ENCODE assay signal across 21 cellular contexts in the genomic region with DNA sequence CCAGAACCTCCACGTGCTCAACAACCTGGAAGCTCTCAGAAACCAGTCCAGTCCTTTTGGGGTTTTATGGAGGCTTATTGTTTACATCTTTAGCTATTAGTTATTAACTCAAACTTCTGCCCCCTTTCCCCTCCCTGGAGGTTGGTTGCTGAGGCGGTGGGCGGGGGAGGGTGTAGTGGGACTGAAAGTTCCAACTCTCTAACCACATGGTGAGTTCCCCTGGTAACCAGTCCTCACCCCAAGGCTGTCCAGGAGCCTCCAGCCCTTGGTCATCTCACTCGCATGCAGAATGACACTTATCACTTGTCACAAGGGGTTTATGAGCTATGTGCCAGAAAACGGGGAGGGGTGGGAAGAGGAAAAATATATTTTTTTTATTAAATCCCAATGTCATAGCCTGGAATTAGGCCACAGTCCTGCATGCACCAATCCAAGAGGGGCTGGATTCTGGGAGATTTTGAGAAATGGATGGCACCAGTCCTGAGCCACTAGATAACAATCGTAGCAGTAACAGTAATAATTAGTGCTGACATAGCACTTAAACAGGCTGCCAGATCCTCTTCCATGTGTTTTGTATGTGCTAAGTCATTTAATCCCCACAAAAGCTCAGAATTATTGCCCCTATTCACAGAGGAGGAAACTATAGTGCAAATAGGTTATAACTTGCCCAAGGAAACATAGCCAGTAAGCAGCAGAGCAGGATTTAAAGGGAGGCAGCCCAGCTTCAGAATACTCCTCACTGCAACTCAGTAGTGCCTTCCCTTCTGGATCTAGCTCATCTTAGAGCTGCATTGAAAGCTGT.
"Had no signal": no experiment of that assay in that cellular context is flagged by ENCODE, and none has a peak within 500 bp of the region (broad histone marks: within the 10 kb centered on the region; RNA-seq: fewer than 3 reads in every experiment).

No MANE protein-coding gene starts in this region.

- H3K27ac ChIP-seq: epithelial cell of prostate, thoracic aorta, VCaP had no signal

- FAIRE-seq: kidney had no signal

- H3K4me3 ChIP-seq: coronary artery, lung, thoracic aorta had no signal

- H3K36me3 ChIP-seq: thoracic aorta had no signal

- ATAC-seq: activated CD4-positive, CD25-positive, alpha-beta regulatory T cell treated with anti-CD3 and anti-CD28 coated beads, Interleukin-2, amount 50 U/mL, for 24 hours; activated CD8-positive, alpha-beta memory T cell treated with anti-CD3 and anti-CD28 coated beads, Interleukin-2, amount 10 ng/mL, durations not matched to agents 7 days and 5 days; activated CD8-positive, alpha-beta T cell treated with anti-CD3 and anti-CD28 coated beads for 36 hours; left lobe of liver; naive thymus-derived CD8-positive, alpha-beta T cell had no signal

- DNase-seq: activated CD4-positive, alpha-beta T cell treated with anti-CD3 and anti-CD28 coated beads, Interleukin-2, amount 10 ng/mL, durations not matched to agents 24 days and 14 days; activated CD8-positive, alpha-beta memory T cell treated with anti-CD3 and anti-CD28 coated beads, Interleukin-2, amount 10 ng/mL, durations not matched to agents 7 days and 5 days; activated CD8-positive, alpha-beta T cell treated with anti-CD3 and anti-CD28 coated beads for 36 hours; activated effector memory CD4-positive, alpha-beta T cell treated with anti-CD3 and anti-CD28 coated beads, Interleukin-2, amount 50 U/mL, for 16 hours; activated naive CD4-positive, alpha-beta T cell treated with anti-CD3 and anti-CD28 coated beads, Interleukin-2, amount 10 ng/mL, durations not matched to agents 7 days and 5 days; activated T-cell treated with anti-CD3 and anti-CD28 coated beads for 4 hours; cerebellar nuclear complex; foreskin fibroblast; kidney; naive thymus-derived CD8-positive, alpha-beta T cell; retina; stimulated activated CD4-positive, alpha-beta T cell treated with anti-CD3 and anti-CD28 coated beads, Interleukin-4, amount 100 ng/mL, for 24 hours; stimulated activated naive CD4-positive, alpha-beta T cell treated with Interleukin-2 at 50 U/mL for 16 hours; T-helper 2 cell had no signal

- H3K9me3 ChIP-seq: thoracic aorta had no signal
